1 cellular context compared by ENCODE assay signal in the genomic region with DNA sequence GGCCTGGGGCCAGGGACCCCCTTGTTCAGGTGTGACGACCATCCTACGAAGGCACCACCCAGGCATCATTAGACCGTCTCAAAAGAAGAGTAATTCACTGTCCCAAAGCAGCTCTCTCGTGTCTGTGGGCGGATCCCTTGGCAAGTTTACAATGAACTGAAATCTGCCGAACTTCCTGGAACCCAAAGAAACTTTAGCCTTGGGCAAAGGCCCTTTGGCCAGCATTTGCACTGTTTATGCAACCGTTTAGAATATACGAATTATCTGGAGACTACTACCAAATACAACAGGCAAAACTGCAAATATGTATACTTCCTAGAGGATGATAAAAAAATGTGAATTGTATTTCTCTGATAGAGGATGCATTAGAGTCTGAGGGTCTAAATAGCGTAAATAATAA.
TF ChIP-seq lines count a peak whose summit lies in the region.

No MANE protein-coding gene starts in this region.

TF ChIP-seq in HepG2, 621 proteins besides CTCF, POLR2A, EP300 and RAD21 (continued from another document):
- TF ChIP-seq, protein P1, sequence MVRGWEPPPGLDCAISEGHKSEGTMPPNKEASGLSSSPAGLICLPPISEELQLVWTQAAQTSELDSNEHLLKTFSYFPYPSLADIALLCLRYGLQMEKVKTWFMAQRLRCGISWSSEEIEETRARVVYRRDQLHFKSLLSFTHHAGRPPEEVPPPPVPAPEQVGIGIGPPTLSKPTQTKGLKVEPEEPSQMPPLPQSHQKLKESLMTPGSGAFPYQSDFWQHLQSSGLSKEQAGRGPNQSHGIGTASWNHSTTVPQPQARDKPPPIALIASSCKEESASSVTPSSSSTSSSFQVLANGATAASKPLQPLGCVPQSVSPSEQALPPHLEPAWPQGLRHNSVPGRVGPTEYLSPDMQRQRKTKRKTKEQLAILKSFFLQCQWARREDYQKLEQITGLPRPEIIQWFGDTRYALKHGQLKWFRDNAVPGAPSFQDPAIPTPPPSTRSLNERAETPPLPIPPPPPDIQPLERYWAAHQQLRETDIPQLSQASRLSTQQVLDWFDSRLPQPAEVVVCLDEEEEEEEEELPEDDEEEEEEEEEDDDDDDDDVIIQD (CRISPR knock-in tag; IDR thresholded peaks at IDR 0.05; ENCODE audit: low read depth): 0 out of 2 replicates have a peak, but pooled peaks have one; percentile 36
- TF ChIP-seq, protein P2, sequence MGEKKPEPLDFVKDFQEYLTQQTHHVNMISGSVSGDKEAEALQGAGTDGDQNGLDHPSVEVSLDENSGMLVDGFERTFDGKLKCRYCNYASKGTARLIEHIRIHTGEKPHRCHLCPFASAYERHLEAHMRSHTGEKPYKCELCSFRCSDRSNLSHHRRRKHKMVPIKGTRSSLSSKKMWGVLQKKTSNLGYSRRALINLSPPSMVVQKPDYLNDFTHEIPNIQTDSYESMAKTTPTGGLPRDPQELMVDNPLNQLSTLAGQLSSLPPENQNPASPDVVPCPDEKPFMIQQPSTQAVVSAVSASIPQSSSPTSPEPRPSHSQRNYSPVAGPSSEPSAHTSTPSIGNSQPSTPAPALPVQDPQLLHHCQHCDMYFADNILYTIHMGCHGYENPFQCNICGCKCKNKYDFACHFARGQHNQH (CRISPR knock-in tag; IDR thresholded peaks at IDR 0.05): no peak
- peak; percentile 51; the same call in 1 of the 2 replicates for TF ChIP-seq PPARG (CRISPR knock-in tag; conservative IDR thresholded peaks at IDR 0.05)
- TF ChIP-seq MED1 (CRISPR knock-in tag; IDR thresholded peaks at IDR 0.05): 0 out of 2 replicates have a peak, but pooled peaks have one; percentile 38
- peak; percentile 89 for TF ChIP-seq HNF4A (CRISPR knock-in tag; IDR thresholded peaks at IDR 0.05)
- TF ChIP-seq FOXA3 (CRISPR knock-in tag; IDR thresholded peaks at IDR 0.05): peak; percentile 60
- TF ChIP-seq MIXL1 (CRISPR knock-in tag; IDR thresholded peaks at IDR 0.05): 0 out of 2 replicates have a peak, but pooled peaks have one; percentile 11
- TF ChIP-seq, protein P3, sequence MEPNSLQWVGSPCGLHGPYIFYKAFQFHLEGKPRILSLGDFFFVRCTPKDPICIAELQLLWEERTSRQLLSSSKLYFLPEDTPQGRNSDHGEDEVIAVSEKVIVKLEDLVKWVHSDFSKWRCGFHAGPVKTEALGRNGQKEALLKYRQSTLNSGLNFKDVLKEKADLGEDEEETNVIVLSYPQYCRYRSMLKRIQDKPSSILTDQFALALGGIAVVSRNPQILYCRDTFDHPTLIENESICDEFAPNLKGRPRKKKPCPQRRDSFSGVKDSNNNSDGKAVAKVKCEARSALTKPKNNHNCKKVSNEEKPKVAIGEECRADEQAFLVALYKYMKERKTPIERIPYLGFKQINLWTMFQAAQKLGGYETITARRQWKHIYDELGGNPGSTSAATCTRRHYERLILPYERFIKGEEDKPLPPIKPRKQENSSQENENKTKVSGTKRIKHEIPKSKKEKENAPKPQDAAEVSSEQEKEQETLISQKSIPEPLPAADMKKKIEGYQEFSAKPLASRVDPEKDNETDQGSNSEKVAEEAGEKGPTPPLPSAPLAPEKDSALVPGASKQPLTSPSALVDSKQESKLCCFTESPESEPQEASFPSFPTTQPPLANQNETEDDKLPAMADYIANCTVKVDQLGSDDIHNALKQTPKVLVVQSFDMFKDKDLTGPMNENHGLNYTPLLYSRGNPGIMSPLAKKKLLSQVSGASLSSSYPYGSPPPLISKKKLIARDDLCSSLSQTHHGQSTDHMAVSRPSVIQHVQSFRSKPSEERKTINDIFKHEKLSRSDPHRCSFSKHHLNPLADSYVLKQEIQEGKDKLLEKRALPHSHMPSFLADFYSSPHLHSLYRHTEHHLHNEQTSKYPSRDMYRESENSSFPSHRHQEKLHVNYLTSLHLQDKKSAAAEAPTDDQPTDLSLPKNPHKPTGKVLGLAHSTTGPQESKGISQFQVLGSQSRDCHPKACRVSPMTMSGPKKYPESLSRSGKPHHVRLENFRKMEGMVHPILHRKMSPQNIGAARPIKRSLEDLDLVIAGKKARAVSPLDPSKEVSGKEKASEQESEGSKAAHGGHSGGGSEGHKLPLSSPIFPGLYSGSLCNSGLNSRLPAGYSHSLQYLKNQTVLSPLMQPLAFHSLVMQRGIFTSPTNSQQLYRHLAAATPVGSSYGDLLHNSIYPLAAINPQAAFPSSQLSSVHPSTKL (CRISPR knock-in tag; IDR thresholded peaks at IDR 0.05): peak; percentile 50
- TF ChIP-seq CEBPB (IDR thresholded peaks at IDR 0.05; ENCODE audit: borderline replicate concordance, low read depth, low read length): peak; percentile 22; the same call in 1 of the 2 replicates
- TF ChIP-seq, protein P4, sequence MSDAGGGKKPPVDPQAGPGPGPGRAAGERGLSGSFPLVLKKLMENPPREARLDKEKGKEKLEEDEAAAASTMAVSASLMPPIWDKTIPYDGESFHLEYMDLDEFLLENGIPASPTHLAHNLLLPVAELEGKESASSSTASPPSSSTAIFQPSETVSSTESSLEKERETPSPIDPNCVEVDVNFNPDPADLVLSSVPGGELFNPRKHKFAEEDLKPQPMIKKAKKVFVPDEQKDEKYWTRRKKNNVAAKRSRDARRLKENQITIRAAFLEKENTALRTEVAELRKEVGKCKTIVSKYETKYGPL (CRISPR knock-in tag; IDR thresholded peaks at IDR 0.05): peak; percentile 84; the same call in 1 of the 2 replicates
- TF ChIP-seq GTF2F1 (IDR thresholded peaks at IDR 0.05; ENCODE audit: low read length): no peak
- TF ChIP-seq GATAD2A (CRISPR knock-in tag; IDR thresholded peaks at IDR 0.05): peak; percentile 43; the same call in 1 of the 2 replicates
- peak; percentile 36; the same call in 1 of the 2 replicates for TF ChIP-seq KDM6A (CRISPR knock-in tag; IDR thresholded peaks at IDR 0.05; ENCODE audit: low read depth)
- TF ChIP-seq PAXIP1 (CRISPR knock-in tag; conservative IDR thresholded peaks at IDR 0.05): peak; percentile 73
- peak; percentile 70 for TF ChIP-seq HNF4G (IDR thresholded peaks at IDR 0.05; ENCODE audit: borderline replicate concordance, low read depth, low read length)
- no peak; the same call in 1 of the 2 replicates for TF ChIP-seq HNF4G (CRISPR knock-in tag; IDR thresholded peaks at IDR 0.05; ENCODE audit: borderline replicate concordance, low read depth)
